In genomic region chr9:69672828-69673640, GRCh38 we compare ENCODE assay signal across 8 cellular contexts. TPM values are rescaled to one million over a fixed set of nuclear protein-coding genes. Genes with fewer than 3 reads are reported as not detected.
DNase-seq lines count a peak whose midpoint lies in the region.

No MANE protein-coding gene starts in this region.

- peaks cover 31% of the 10 kb centered on the region for H3K27me3 Mint-ChIP-seq in activated naive CD4-positive, alpha-beta T cell treated with anti-CD3 and anti-CD28 coated beads, Interleukin-2, amount 10 ng/mL, durations not matched to agents 7 days and 5 days

- no peaks in the 10 kb centered on the region for H3K9me3 Mint-ChIP-seq in activated naive CD4-positive, alpha-beta T cell treated with anti-CD3 and anti-CD28 coated beads, Interleukin-2, amount 10 ng/mL, durations not matched to agents 7 days and 5 days

- peaks cover 19% of the 10 kb centered on the region for H3K27me3 ChIP-seq in H7 (ENCODE audit: control insufficient read depth, insufficient read depth, low read length)

- peaks cover 22% of the 10 kb centered on the region for H3K4me1 Mint-ChIP-seq in activated naive CD4-positive, alpha-beta T cell treated with anti-CD3 and anti-CD28 coated beads, Interleukin-2, amount 10 ng/mL, durations not matched to agents 7 days and 5 days

- DNase-seq in ELF-1 (ENCODE audit: low read depth, low spot score), result peak; percentile 95
- peak; percentile 87 for DNase-seq in H7
- peak; percentile 78 for DNase-seq in LoVo (ENCODE audit: low spot score)
- DNase-seq in SHP77 treated with DMSO at 0.1 percent for 48 hours (lab: John Stamatoyannopoulos, UW), result peak; percentile 27
- DNase-seq in activated naive CD4-positive, alpha-beta T cell treated with anti-CD3 and anti-CD28 coated beads, Interleukin-2, amount 10 ng/mL, durations not matched to agents 7 days and 5 days, result peak; percentile 83
- peak; percentile 86 for DNase-seq in globus pallidus (ENCODE audit: low spot score)
- DNase-seq in non-pigmented ciliary epithelial cell (ENCODE audit: low read depth), result peak; percentile 56
- peak; percentile 88 for DNase-seq in superior temporal gyrus (ENCODE audit: extremely low spot score)

- no peaks in the 10 kb centered on the region for H3K36me3 Mint-ChIP-seq in activated naive CD4-positive, alpha-beta T cell treated with anti-CD3 and anti-CD28 coated beads, Interleukin-2, amount 10 ng/mL, durations not matched to agents 7 days and 5 days

- H3K36me3 ChIP-seq in H7 (replicated peaks; ENCODE audit: control insufficient read depth, insufficient read depth, low read length), result no peaks in the 10 kb centered on the region

- H3K4me3 Mint-ChIP-seq in activated naive CD4-positive, alpha-beta T cell treated with anti-CD3 and anti-CD28 coated beads, Interleukin-2, amount 10 ng/mL, durations not matched to agents 7 days and 5 days, result peak overlapping the region; percentile 73

- peak overlapping the region; percentile 68 for H3K27ac Mint-ChIP-seq in activated naive CD4-positive, alpha-beta T cell treated with anti-CD3 and anti-CD28 coated beads, Interleukin-2, amount 10 ng/mL, durations not matched to agents 7 days and 5 days

- H3K4me3 ChIP-seq in H7 (ENCODE audit: insufficient read depth, low read depth, low read length), result peak overlapping the region; percentile 51

- CTCF ChIA-PET in activated naive CD4-positive, alpha-beta T cell treated with anti-CD3 and anti-CD28 coated beads, Interleukin-2, amount 10 ng/mL, durations not matched to agents 7 days and 5 days (lab: Charles Lee), result interaction anchor here (0.7 to 2.4 kb wide), 10 partner anchors 12 to 251 kb away, joined by 3 to 9 read pairs (median 4); no protein-coding TSS in a partner anchor

RNA-seq across cellular contexts. Expression of gene APBA1, which starts 0.9 kb away (rescaled TPM):
- 0.52 and 0.81 TPM in 2 replicates for total RNA-seq in H7 (2014; rRNA removed; shearing (Covaris generic))

Comparison
In these comparisons a context has a peak if more than half of its experiments do, and no peak if none do; other contexts are left out.
1. Peak in every context shown above with its lines: DNase-seq and H3K4me3 ChIP-seq.
2. DNase-seq: peak in every context shown above with its lines; median percentile 95 in ELF-1; 88 in superior temporal gyrus; 87 in H7; 86 in globus pallidus; 83 in activated naive CD4-positive, alpha-beta T cell treated with anti-CD3 and anti-CD28 coated beads, Interleukin-2, amount 10 ng/mL, durations not matched to agents 7 days and 5 days; 78 in LoVo; 56 in non-pigmented ciliary epithelial cell; 27 in SHP77 treated with DMSO at 0.1 percent for 48 hours.